Comparison of ENCODE assay signal across 16 cellular contexts in the genomic region with DNA sequence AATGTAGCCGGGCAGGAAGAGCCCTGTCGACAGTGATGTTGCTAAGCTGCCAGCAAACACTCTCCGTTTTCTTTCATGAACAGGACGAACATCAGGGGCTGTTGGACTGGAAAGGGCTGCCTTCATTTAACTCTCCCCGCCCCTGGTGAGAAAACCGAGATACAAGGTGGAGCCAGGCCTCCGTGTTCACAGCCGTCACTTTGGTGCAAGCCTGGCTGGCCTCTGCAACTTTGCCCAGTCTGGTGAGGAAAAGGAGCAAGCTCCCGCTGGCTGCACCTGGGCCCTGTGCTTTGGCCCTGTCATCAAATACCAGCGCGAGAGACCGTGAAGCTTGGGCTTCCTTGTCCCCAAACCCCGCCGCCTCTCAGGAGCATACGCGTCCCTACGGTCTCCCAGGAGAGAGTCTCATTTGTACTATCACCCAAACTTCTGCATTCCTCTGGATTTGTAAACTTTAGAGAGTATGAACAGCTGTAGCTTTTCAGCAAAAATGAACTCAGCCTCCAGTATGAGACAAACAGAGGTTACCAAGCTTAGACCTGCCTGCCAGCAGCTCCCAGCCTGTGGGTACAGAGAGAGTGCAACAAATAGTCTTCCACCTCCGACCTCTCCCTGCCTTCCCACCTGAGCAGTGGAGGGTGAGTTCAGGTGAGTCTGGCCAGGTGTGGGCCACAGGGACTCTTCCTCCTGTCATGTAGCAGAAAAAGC.
DNase-seq lines count a peak whose midpoint lies in the region; ATAC-seq and TF ChIP-seq lines count a peak whose summit lies in the region.
"Had no signal": no experiment of that assay in that cellular context is flagged by ENCODE, and none has a peak within 500 bp of the region (broad histone marks: within the 10 kb centered on the region; RNA-seq: fewer than 3 reads in every experiment).

No MANE protein-coding gene starts in this region.

- H3K4me3 Mint-ChIP-seq in chondrocyte (ENCODE audit: unreplicated experiment), result peak overlapping the region; percentile 22
- H3K4me3 Mint-ChIP-seq in neural crest cell, result peak overlapping the region; percentile 19
- H3K4me3 Mint-ChIP-seq: naive thymus-derived CD8-positive, alpha-beta T cell had no signal

- TF ChIP-seq CTCF in chondrocyte (IDR thresholded peaks at IDR 0.05) (no peak), neural crest cell (conservative IDR thresholded peaks at IDR 0.05) (no peak)

- H3K27ac Mint-ChIP-seq in chondrocyte (ENCODE audit: unreplicated experiment) (peak overlapping the region; percentile 49), neural crest cell (ENCODE audit: unreplicated experiment) (peak overlapping the region; percentile 95)
- H3K27ac Mint-ChIP-seq: naive thymus-derived CD8-positive, alpha-beta T cell had no signal

- DNase-seq in chondrocyte (ENCODE audit: low spot score) (no peak), left ventricle myocardium superior (peak; percentile 56), neural crest cell (ENCODE audit: low read depth, low spot score) (peak; percentile 36), NCI-H748 (lab: John Stamatoyannopoulos, UW; ENCODE audit: unreplicated experiment) (no peak), midbrain (lab: John Stamatoyannopoulos, UW) (no peak), left colon (no peak)
- no peak for DNase-seq in NK-92 treated with Interleukin-12 subunit alpha and Interleukin-12 subunit beta, amount 100 ng/mL, for 24 hours (lab: John Stamatoyannopoulos, UW)
- DNase-seq: activated CD4-positive, alpha-beta T cell treated with anti-CD3 and anti-CD28 coated beads, Interleukin-2, amount 50 U/mL, for 48 hours; activated naive CD4-positive, alpha-beta T cell treated with anti-CD3 and anti-CD28 coated beads, Interleukin-2, amount 50 U/mL, for 16 hours; activated T-cell treated with anti-CD3 and anti-CD28 coated beads, Interleukin-2, amount 50 U/mL, for 1 hour; Calu3; GDM1; naive thymus-derived CD8-positive, alpha-beta T cell; NCI-H1436 treated with DMSO at 0.1 percent for 48 hours; stimulated activated CD4-positive, alpha-beta T cell treated with anti-CD3 and anti-CD28 coated beads, Interleukin-2, amount 100 ng/mL, for 24 hours had no signal

- H3K27me3 Mint-ChIP-seq in chondrocyte (ENCODE audit: low read depth) (peaks cover 7% of the 10 kb centered on the region), neural crest cell (ENCODE audit: low read depth) (peaks cover 4% of the 10 kb centered on the region)

- intact Hi-C loops in left ventricle myocardium superior (cut with micrococcal nuclease) (no loop called here), left colon (cut with DNase I, micrococcal nuclease) (no loop called here)

- H3K4me1 Mint-ChIP-seq in chondrocyte (ENCODE audit: low read depth) (peaks cover 35% of the 10 kb centered on the region), neural crest cell (peaks cover 28% of the 10 kb centered on the region)

- ATAC-seq in left ventricle myocardium superior (peak; percentile 70), left colon (no peak)
- ATAC-seq: GM12878; naive thymus-derived CD8-positive, alpha-beta T cell had no signal

- no peaks in the 10 kb centered on the region for H3K36me3 Mint-ChIP-seq in chondrocyte (ENCODE audit: low read depth)
- H3K36me3 Mint-ChIP-seq in neural crest cell (ENCODE audit: low read depth), result no peaks in the 10 kb centered on the region

- H3K9me3 Mint-ChIP-seq in chondrocyte (ENCODE audit: low read depth) (no peaks in the 10 kb centered on the region), neural crest cell (no peaks in the 10 kb centered on the region)
- H3K9me3 Mint-ChIP-seq: naive thymus-derived CD8-positive, alpha-beta T cell had no signal

Comparison
In these comparisons a context has a peak if more than half of its experiments do, and no peak if none do; other contexts are left out.
1. DNase-seq: peak in left ventricle myocardium superior (single experiment) and neural crest cell (single experiment); none in chondrocyte (single experiment), NCI-H748 (single experiment), NK-92 treated with Interleukin-12 subunit alpha and Interleukin-12 subunit beta, amount 100 ng/mL, for 24 hours (single experiment), midbrain (single experiment) and left colon (0 of 2).